Comparison of ENCODE assay signal across 8 cellular contexts in genomic region chrX:109886122-109886761, GRCh38.
A peak's percentile ranks its signal among the peaks of the same experiment; 100 is the strongest.
DNase-seq lines count a peak whose midpoint lies in the region; ATAC-seq and TF ChIP-seq lines count a peak whose summit lies in the region.

No MANE protein-coding gene starts in this region.

- DNase-seq in SKM-1 (lab: John Stamatoyannopoulos, UW; ENCODE audit: unreplicated experiment), result peak; percentile 8
- DNase-seq in SKM-1 treated with dmso at 0.1 percent for 144 hours (lab: John Stamatoyannopoulos, UW; ENCODE audit: unreplicated experiment), result no peak
- peak; percentile 24 for DNase-seq in SW480 (ENCODE audit: low spot score)
- peak in 2 of 3 experiments; percentile 2 for DNase-seq in effector memory CD8-positive, alpha-beta T cell

- TF ChIP-seq EP300 in Ishikawa (IDR thresholded peaks at IDR 0.05; ENCODE audit: borderline replicate concordance), result no peak

- peak; percentile 78 to 81 (median 81) for TF ChIP-seq CTCF in nephron (IDR thresholded peaks at IDR 0.05; ENCODE audit: unreplicated experiment in 3 of 3)

- no peaks in the 10 kb centered on the region for H3K9me3 Mint-ChIP-seq in effector memory CD8-positive, alpha-beta T cell
- H3K9me3 Mint-ChIP-seq in nephron, result no peaks in the 10 kb centered on the region

- ATAC-seq in effector memory CD8-positive, alpha-beta T cell (replicated peaks), result no peak
- ATAC-seq in HG03135 (IDR thresholded peaks at IDR 0.05; ENCODE audit: unreplicated experiment) (no peak), HG03439 (IDR thresholded peaks at IDR 0.05; ENCODE audit: unreplicated experiment) (no peak)

- peak; percentile 51 for TF ChIP-seq RAD21 in Ishikawa (IDR thresholded peaks at IDR 0.05; ENCODE audit: low read depth)

- H3K4me3 Mint-ChIP-seq in effector memory CD8-positive, alpha-beta T cell, result no peak overlapping the region
- no peak overlapping the region for H3K4me3 Mint-ChIP-seq in nephron

- H3K27ac Mint-ChIP-seq in effector memory CD8-positive, alpha-beta T cell, result no peak overlapping the region
- H3K27ac Mint-ChIP-seq in nephron, result no peak overlapping the region

- peaks cover 10 to 11% of the 10 kb centered on the region in 2 donors for H3K27me3 Mint-ChIP-seq in effector memory CD8-positive, alpha-beta T cell
- peaks cover 4% of the 10 kb centered on the region for H3K27me3 Mint-ChIP-seq in nephron (ENCODE audit: low read depth)

- no peaks in the 10 kb centered on the region for H3K36me3 Mint-ChIP-seq in effector memory CD8-positive, alpha-beta T cell (ENCODE audit: insufficient read depth)
- no peaks in the 10 kb centered on the region for H3K36me3 Mint-ChIP-seq in nephron (ENCODE audit: low read depth)

- no peaks in the 10 kb centered on the region for H3K4me1 Mint-ChIP-seq in effector memory CD8-positive, alpha-beta T cell (ENCODE audit: low read depth in 2 of 2)
- no peaks in the 10 kb centered on the region for H3K4me1 Mint-ChIP-seq in nephron

TF ChIP-seq in Ishikawa, 13 proteins besides CTCF, POLR2A, EP300 and RAD21:
- no peak for TF ChIP-seq CREB1 (IDR thresholded peaks at IDR 0.05; ENCODE audit: low read depth)
- TF ChIP-seq TEAD4 (IDR thresholded peaks at IDR 0.05), result no peak
- TF ChIP-seq ZBTB7A (IDR thresholded peaks at IDR 0.05; ENCODE audit: low read depth), result no peak
- TF ChIP-seq FOXM1 (IDR thresholded peaks at IDR 0.05; ENCODE audit: borderline replicate concordance, low read depth), result no peak
- no peak for TF ChIP-seq REST (IDR thresholded peaks at IDR 0.05; ENCODE audit: low read depth)
- no peak for TF ChIP-seq MAX (IDR thresholded peaks at IDR 0.05)
- no peak for TF ChIP-seq YY1 (IDR thresholded peaks at IDR 0.05; ENCODE audit: low read depth)
- no peak for TF ChIP-seq TCF12 (IDR thresholded peaks at IDR 0.05; ENCODE audit: low read depth)
- no peak for TF ChIP-seq EGR1 (IDR thresholded peaks at IDR 0.05)
- no peak for TF ChIP-seq USF1 (IDR thresholded peaks at IDR 0.05)
- TF ChIP-seq NFIC (IDR thresholded peaks at IDR 0.05), result no peak
- no peak for TF ChIP-seq TAF1 (IDR thresholded peaks at IDR 0.05; ENCODE audit: low read depth)
- TF ChIP-seq CEBPB (IDR thresholded peaks at IDR 0.05), result no peak
